Comparison of ENCODE assay signal across 14 cellular contexts in genomic region chr9:131094622-131095021, GRCh38. TPM values are rescaled to one million over a fixed set of nuclear protein-coding genes. Genes with fewer than 3 reads are reported as not detected.
A peak's percentile ranks its signal among the peaks of the same experiment; 100 is the strongest.
DNase-seq lines count a peak whose midpoint lies in the region; ATAC-seq and TF ChIP-seq lines count a peak whose summit lies in the region.
"Had no signal": no experiment of that assay in that cellular context is flagged by ENCODE, and none has a peak within 500 bp of the region (broad histone marks: within the 10 kb centered on the region; RNA-seq: fewer than 3 reads in every experiment).

No MANE protein-coding gene starts in this region.

- TF ChIP-seq CTCF in fibroblast of the aortic adventitia (IDR thresholded peaks at IDR 0.05; ENCODE audit: insufficient read depth, low read length): no peak

- no peak overlapping the region for H3K4me3 ChIP-seq in fibroblast of the aortic adventitia (ENCODE audit: low read depth, low read length)

- ATAC-seq in HG02884 (IDR thresholded peaks at IDR 0.05; ENCODE audit: unreplicated experiment) (no peak), HG02970 (IDR thresholded peaks at IDR 0.05; ENCODE audit: low FRiP score, unreplicated experiment) (no peak), GM18907 (IDR thresholded peaks at IDR 0.05; ENCODE audit: unreplicated experiment) (no peak)
- ATAC-seq: CD8-positive, alpha-beta T cell; naive thymus-derived CD8-positive, alpha-beta T cell had no signal

- DNase-seq in Daoy (ENCODE audit: low read depth) (peak; percentile 51), RPMI8226 (peak; percentile 51), fibroblast of the aortic adventitia (ENCODE audit: low read depth) (peak; percentile 68), non-pigmented ciliary epithelial cell (ENCODE audit: low read depth) (peak; percentile 6), NCI-H446 (lab: John Stamatoyannopoulos, UW) (no peak)
- DNase-seq: activated CD8-positive, alpha-beta memory T cell treated with anti-CD3 and anti-CD28 coated beads, Interleukin-2, amount 50 U/mL, for 4 hours; amniotic stem cell; CD8-positive, alpha-beta T cell; MM.1S; naive thymus-derived CD8-positive, alpha-beta T cell; stimulated activated CD4-positive, alpha-beta T cell treated with anti-CD3 and anti-CD28 coated beads, Interleukin-15, amount 100 ng/mL, for 24 hours had no signal

RNA-seq across cellular contexts. Expression of gene AIF1L, which starts 1.7 kb away (rescaled TPM):
- total RNA-seq in Daoy (2014; rRNA removed; shearing (Covaris generic)): 3.5 and 5.2 TPM in 2 replicates
- total RNA-seq in fibroblast of the aortic adventitia (ENCODE audit: low replicate concordance): 0.25 and 0.45 TPM in 2 replicates
- total RNA-seq: CD8-positive, alpha-beta T cell; naive thymus-derived CD8-positive, alpha-beta T cell had no signal

RNA-seq across cellular contexts. Expression of gene NUP214, which starts 30.8 kb away (rescaled TPM):
- 20.4 and 28.7 TPM in 2 replicates for total RNA-seq in Daoy (2014; rRNA removed; shearing (Covaris generic))
- total RNA-seq in fibroblast of the aortic adventitia (ENCODE audit: low replicate concordance): 18.1 and 20.2 TPM in 2 replicates

Comparison
In these comparisons a context has a peak if more than half of its experiments do, and no peak if none do; other contexts are left out.
1. DNase-seq: peak in Daoy (single experiment), RPMI8226 (single experiment), fibroblast of the aortic adventitia (single experiment) and non-pigmented ciliary epithelial cell (single experiment); none in NCI-H446 (0 of 2).